ENCODE assay signal across 9 cellular contexts in genomic region chr1:117093870-117094621, GRCh38. TPM values are rescaled to one million over a fixed set of nuclear protein-coding genes. Genes with fewer than 3 reads are reported as not detected.
DNase-seq lines count a peak whose midpoint lies in the region; ATAC-seq and TF ChIP-seq lines count a peak whose summit lies in the region.
"Had no signal": no experiment of that assay in that cellular context is flagged by ENCODE, and none has a peak within 500 bp of the region (broad histone marks: within the 10 kb centered on the region; RNA-seq: fewer than 3 reads in every experiment).

No MANE protein-coding gene starts in this region.

- H3K4me3 Mint-ChIP-seq in MCF 10A (ENCODE audit: unreplicated experiment) (no peak overlapping the region), immature natural killer cell (no peak overlapping the region)
- no peak overlapping the region for H3K4me3 Mint-ChIP-seq in activated naive CD8-positive, alpha-beta T cell treated with anti-CD3 and anti-CD28 coated beads, Interleukin-2, amount 50 U/mL, for 24 hours

- H3K9me3 Mint-ChIP-seq in MCF 10A (ENCODE audit: unreplicated experiment), result no peaks in the 10 kb centered on the region
- H3K9me3 Mint-ChIP-seq in activated naive CD8-positive, alpha-beta T cell treated with anti-CD3 and anti-CD28 coated beads, Interleukin-2, amount 50 U/mL, for 24 hours, result no peaks in the 10 kb centered on the region
- H3K9me3 Mint-ChIP-seq in immature natural killer cell, result no peaks in the 10 kb centered on the region

- H3K27me3 ChIP-seq in breast epithelium (no peaks in the 10 kb centered on the region), thyroid gland (no peaks in the 10 kb centered on the region)
- H3K27me3 ChIP-seq: heart left ventricle had no signal

- peak; percentile 70 for ATAC-seq in HG02623 (IDR thresholded peaks at IDR 0.05; ENCODE audit: unreplicated experiment)
- peak; percentile 82 for ATAC-seq in activated naive CD8-positive, alpha-beta T cell treated with anti-CD3 and anti-CD28 coated beads, Interleukin-2, amount 50 U/mL, for 24 hours

- 63 to 73% methylated on average over 6 of the region's 6 CpGs for WGBS in thyroid gland, 2 donors

- no peaks in the 10 kb centered on the region for H3K4me1 ChIP-seq in breast epithelium
- peaks cover 33 to 43% of the 10 kb centered on the region in 2 donors for H3K4me1 ChIP-seq in thyroid gland

- intact Hi-C loops in MCF 10A (cut with micrococcal nuclease), result loop anchor here (1.0 kb wide), 1 partner anchor 17 kb away; no protein-coding TSS in a partner anchor
- intact Hi-C loops in breast epithelium (cut with DNase I; ENCODE audit: low total_unique reads), result no loop called here
- intact Hi-C loops in thyroid gland (cut with DNase I), result no loop called here

- POLR2A ChIA-PET in MCF 10A (lab: Yijun Ruan, JAX), result interaction anchor here (0.7 to 4.0 kb wide), 9 partner anchors 11 to 217 kb away, joined by 3 to 34 read pairs (median 4); partner anchors contain the start of genes TRIM45 and TTF2

- no peaks in the 10 kb centered on the region for H3K9me3 ChIP-seq in breast epithelium
- H3K9me3 ChIP-seq in thyroid gland, result no peaks in the 10 kb centered on the region
- H3K9me3 ChIP-seq: heart left ventricle had no signal

- H3K4me1 Mint-ChIP-seq in MCF 10A (ENCODE audit: insufficient read depth, unreplicated experiment), result peaks cover 36% of the 10 kb centered on the region
- H3K4me1 Mint-ChIP-seq in activated naive CD8-positive, alpha-beta T cell treated with anti-CD3 and anti-CD28 coated beads, Interleukin-2, amount 50 U/mL, for 24 hours, result peaks cover 27% of the 10 kb centered on the region
- peaks cover 0 to 5% of the 10 kb centered on the region in 2 donors for H3K4me1 Mint-ChIP-seq in immature natural killer cell

- no peaks in the 10 kb centered on the region for H3K27me3 Mint-ChIP-seq in MCF 10A (ENCODE audit: insufficient read depth, unreplicated experiment)
- H3K27me3 Mint-ChIP-seq in activated naive CD8-positive, alpha-beta T cell treated with anti-CD3 and anti-CD28 coated beads, Interleukin-2, amount 50 U/mL, for 24 hours, result no peaks in the 10 kb centered on the region
- H3K27me3 Mint-ChIP-seq in immature natural killer cell (ENCODE audit: low read depth in 3 of 3), result no peaks in the 10 kb centered on the region

- DNase-seq in MCF 10A (ENCODE audit: unreplicated experiment) (peak; percentile 78), breast epithelium (ENCODE audit: low spot score in 2 of 2) (no peak), NCI-H2107 (lab: John Stamatoyannopoulos, UW) (peak; percentile 68), immature natural killer cell (peak; percentile 3 to 15 (median 9)), thyroid gland (peak; percentile 92 to 94), retina (no peak)
- DNase-seq in activated naive CD8-positive, alpha-beta T cell treated with anti-CD3 and anti-CD28 coated beads, Interleukin-2, amount 50 U/mL, for 24 hours, result peak; percentile 20

- no TSS peak for BruUV-seq in MCF 10A (replicated peaks; lab: Mats Ljungman, UMichigan)

- TF ChIP-seq POLR2A in breast epithelium (IDR thresholded peaks at IDR 0.05) (no peak), thyroid gland (IDR thresholded peaks at IDR 0.05) (no peak)

- H3K27ac ChIP-seq in breast epithelium, result no peak overlapping the region
- H3K27ac ChIP-seq in thyroid gland, result peak overlapping the region; percentile 78 to 86 (median 80)

- CTCF ChIA-PET in MCF 10A (lab: Yijun Ruan, JAX), result interaction anchor here (0.6 to 6.2 kb wide), 18 partner anchors 9 to 441 kb away, joined by 3 to 40 read pairs (median 3); partner anchors contain the start of gene TTF2

- H3K27ac Mint-ChIP-seq in MCF 10A (ENCODE audit: low read depth, unreplicated experiment) (peak overlapping the region; percentile 93), immature natural killer cell (peak overlapping the region in 1 of 6 donors; percentile 28)
- no peak overlapping the region for H3K27ac Mint-ChIP-seq in activated naive CD8-positive, alpha-beta T cell treated with anti-CD3 and anti-CD28 coated beads, Interleukin-2, amount 50 U/mL, for 24 hours

- no peak overlapping the region for H3K4me3 ChIP-seq in breast epithelium
- H3K4me3 ChIP-seq in thyroid gland (replicated peaks in 1 of 3), result no peak overlapping the region
- H3K4me3 ChIP-seq: heart left ventricle had no signal

- H3K36me3 Mint-ChIP-seq in MCF 10A (ENCODE audit: insufficient read depth, unreplicated experiment) (peaks cover 31% of the 10 kb centered on the region), immature natural killer cell (peaks cover 32 to 52% (median 35%) of the 10 kb centered on the region in 3 donors)
- H3K36me3 Mint-ChIP-seq in activated naive CD8-positive, alpha-beta T cell treated with anti-CD3 and anti-CD28 coated beads, Interleukin-2, amount 50 U/mL, for 24 hours (ENCODE audit: low read depth), result peaks cover 79% of the 10 kb centered on the region

- TF ChIP-seq CTCF in MCF 10A (IDR thresholded peaks at IDR 0.05; ENCODE audit: unreplicated experiment) (peak; percentile 40), breast epithelium (IDR thresholded peaks at IDR 0.05) (no peak), thyroid gland (IDR thresholded peaks at IDR 0.05) (peak in 4 of 6 experiments; percentile 28 to 53 (median 40))

- no peaks in the 10 kb centered on the region for H3K36me3 ChIP-seq in breast epithelium
- H3K36me3 ChIP-seq in thyroid gland, result no peaks in the 10 kb centered on the region

RNA-seq across cellular contexts. Expression of gene TRIM45, which starts 27.5 kb away (rescaled TPM):
- 1.6 and 2.9 TPM in 2 replicates for total RNA-seq in MCF 10A (2022)
- total RNA-seq in breast epithelium, result 1 to 10 TPM; 1.1 to 8.2 (median 6.6) TPM
- not detected for polyA plus RNA-seq in immature natural killer cell
- 1 to 10 TPM; 5.1 to 7.3 (median 6.3) TPM for total RNA-seq in thyroid gland

RNA-seq across cellular contexts. Expression of gene TTF2, which starts 33.9 kb away (rescaled TPM):
- total RNA-seq in MCF 10A (2022) (28.4 and 38.6 TPM in 2 replicates), breast epithelium (10 to 100 TPM; 15.5 to 24.7 (median 24.6) TPM), thyroid gland (10 to 100 TPM in 3 of 4 donors, 1 to 10 TPM in 1; 6.0 to 32.3 (median 17.2) TPM)
- 10 to 100 TPM in 1 of 3 donors, 1 to 10 TPM in 1, under 1 TPM in 1; 0.29 to 10.8 (median 2.8) TPM for polyA plus RNA-seq in immature natural killer cell

Comparison
In these comparisons a context has a peak if more than half of its experiments do, and no peak if none do; other contexts are left out.
1. DNase-seq: peak in MCF 10A (single experiment), NCI-H2107 (single experiment), activated naive CD8-positive, alpha-beta T cell treated with anti-CD3 and anti-CD28 coated beads, Interleukin-2, amount 50 U/mL, for 24 hours (single experiment), immature natural killer cell (3 of 3) and thyroid gland (2 of 2); none in breast epithelium (0 of 2) and retina (single experiment).
2. CTCF ChIP-seq: peak in MCF 10A (single experiment) and thyroid gland (4 of 6); none in breast epithelium (0 of 3).
3. H3K27ac ChIP-seq: peak in thyroid gland (3 of 3); none in breast epithelium (0 of 2).